20 cellular contexts compared by ENCODE assay signal in genomic region chr10:1489801-1490200, GRCh38.
"Had no signal": no experiment of that assay in that cellular context is flagged by ENCODE, and none has a peak within 500 bp of the region (broad histone marks: within the 10 kb centered on the region; RNA-seq: fewer than 3 reads in every experiment).

No MANE protein-coding gene starts in this region.

- H3K4me1 ChIP-seq: adrenal gland, breast epithelium, heart right ventricle, left ventricle myocardium inferior, neural progenitor cell, right lobe of liver, suprapubic skin, transverse colon had no signal

- H3K36me3 Mint-ChIP-seq: activated naive CD4-positive, alpha-beta T cell treated with anti-CD3 and anti-CD28 coated beads, Interleukin-2, amount 50 U/mL, for 72 hours; neural progenitor cell had no signal

- H3K36me3 ChIP-seq: adrenal gland, breast epithelium, heart right ventricle, left ventricle myocardium inferior, neural progenitor cell, right lobe of liver, suprapubic skin, transverse colon, WERI-Rb-1 had no signal

- H3K4me3 Mint-ChIP-seq: activated T-cell treated with anti-CD3 and anti-CD28 coated beads, Interleukin-2, amount 50 U/mL, for 72 hours; neural progenitor cell; stimulated activated naive CD8-positive, alpha-beta T cell treated with anti-CD3 and anti-CD28 coated beads, Interleukin-15, amount 100 ng/mL, for 72 hours had no signal

- H3K4me2 ChIP-seq: neural progenitor cell had no signal

- H3K27me3 ChIP-seq: adrenal gland, neural progenitor cell, right lobe of liver, suprapubic skin, transverse colon had no signal

- H3K4me1 Mint-ChIP-seq: stimulated activated naive CD8-positive, alpha-beta T cell treated with anti-CD3 and anti-CD28 coated beads, Interleukin-15, amount 100 ng/mL, for 72 hours had no signal

- H3K27ac ChIP-seq: adrenal gland, breast epithelium, heart right ventricle, left ventricle myocardium inferior, neural progenitor cell, right lobe of liver, suprapubic skin, transverse colon, WERI-Rb-1 had no signal

- H3K27me3 Mint-ChIP-seq: stimulated activated naive CD8-positive, alpha-beta T cell treated with anti-CD3 and anti-CD28 coated beads, Interleukin-15, amount 100 ng/mL, for 72 hours had no signal

- H3K9ac ChIP-seq: neural progenitor cell had no signal

- H3K9me3 Mint-ChIP-seq: activated naive CD4-positive, alpha-beta T cell treated with anti-CD3 and anti-CD28 coated beads, Interleukin-2, amount 50 U/mL, for 72 hours; activated T-cell treated with anti-CD3 and anti-CD28 coated beads, Interleukin-2, amount 50 U/mL, for 72 hours; neural progenitor cell; stimulated activated naive CD8-positive, alpha-beta T cell treated with anti-CD3 and anti-CD28 coated beads, Interleukin-15, amount 100 ng/mL, for 72 hours had no signal

- H2AFZ ChIP-seq: neural progenitor cell had no signal

- DNase-seq: activated CD4-positive, alpha-beta T cell treated with anti-CD3 and anti-CD28 coated beads, Interleukin-2, amount 50 U/mL, for 4 hours; activated gamma-delta T cell; activated T-cell treated with anti-CD3 and anti-CD28 coated beads, Interleukin-2, amount 50 U/mL, for 72 hours; adrenal gland; cortex of kidney; heart right ventricle; kidney glomerular epithelial cell; left ventricle myocardium inferior; mammary epithelial cell; right lobe of liver; small intestine; stimulated activated CD4-positive, alpha-beta T cell treated with anti-CD3 and anti-CD28 coated beads, Interleukin-15, amount 100 ng/mL, for 24 hours; stimulated activated CD4-positive, alpha-beta T cell treated with anti-CD3 and anti-CD28 coated beads, Interleukin-2, amount 100 ng/mL, for 48 hours; stimulated activated naive CD8-positive, alpha-beta T cell treated with anti-CD3 and anti-CD28 coated beads, Interleukin-15, amount 100 ng/mL, for 72 hours; WERI-Rb-1 had no signal

- ATAC-seq: activated naive CD4-positive, alpha-beta T cell treated with anti-CD3 and anti-CD28 coated beads, Interleukin-2, amount 50 U/mL, for 72 hours; activated T-cell treated with anti-CD3 and anti-CD28 coated beads, Interleukin-2, amount 50 U/mL, for 72 hours; heart right ventricle; right lobe of liver; stimulated activated naive CD8-positive, alpha-beta T cell treated with anti-CD3 and anti-CD28 coated beads, Interleukin-15, amount 100 ng/mL, for 72 hours had no signal

- H3K27ac Mint-ChIP-seq: activated naive CD4-positive, alpha-beta T cell treated with anti-CD3 and anti-CD28 coated beads, Interleukin-2, amount 50 U/mL, for 72 hours; activated T-cell treated with anti-CD3 and anti-CD28 coated beads, Interleukin-2, amount 50 U/mL, for 72 hours; neural progenitor cell; stimulated activated naive CD8-positive, alpha-beta T cell treated with anti-CD3 and anti-CD28 coated beads, Interleukin-15, amount 100 ng/mL, for 72 hours had no signal

- H3K9me3 ChIP-seq: adrenal gland, breast epithelium, heart right ventricle, left ventricle myocardium inferior, right lobe of liver, suprapubic skin, transverse colon had no signal

- H3K4me3 ChIP-seq: adrenal gland, breast epithelium, heart right ventricle, left ventricle myocardium inferior, neural progenitor cell, right lobe of liver, suprapubic skin, transverse colon had no signal
